10 cellular contexts compared by ENCODE assay signal in genomic region chr22:50673231-50674126, GRCh38. TPM values are rescaled to one million over a fixed set of nuclear protein-coding genes. Genes with fewer than 3 reads are reported as not detected.
DNase-seq lines count a peak whose midpoint lies in the region; ATAC-seq, FAIRE-seq and TF ChIP-seq lines count a peak whose summit lies in the region.
"Had no signal": no experiment of that assay in that cellular context is flagged by ENCODE, and none has a peak within 500 bp of the region (broad histone marks: within the 10 kb centered on the region; RNA-seq: fewer than 3 reads in every experiment).

No MANE protein-coding gene starts in this region.

- H3K4me1 Mint-ChIP-seq in CD8-positive, alpha-beta memory T cell: peaks cover 9 to 25% (median 12%) of the 10 kb centered on the region in 3 donors

- H3K27ac ChIP-seq in CD8-positive, alpha-beta memory T cell (ENCODE audit: low read depth, low read length): no peak overlapping the region
- H3K27ac ChIP-seq in Peyer's patch (peak overlapping the region in 3 of 4 donors; percentile 13 to 57 (median 52)), trophoblast cell (ENCODE audit: low read depth, low read length) (no peak overlapping the region), Karpas-422 (ENCODE audit: low read length) (no peak overlapping the region)

- no peaks in the 10 kb centered on the region for H3K36me3 ChIP-seq in CD8-positive, alpha-beta memory T cell (ENCODE audit: insufficient read depth, low read length)
- H3K36me3 ChIP-seq in Peyer's patch (no peaks in the 10 kb centered on the region), trophoblast cell (ENCODE audit: control insufficient read depth in 1 of 2, insufficient read depth in 2 of 2, low read length in 2 of 2) (no peaks in the 10 kb centered on the region), Karpas-422 (ENCODE audit: insufficient read depth, low read length) (no peaks in the 10 kb centered on the region)

- H3K9ac ChIP-seq in trophoblast cell (ENCODE audit: low read length): no peak overlapping the region
- H3K9ac ChIP-seq in Karpas-422 (ENCODE audit: low read length): no peak overlapping the region

- H3K18ac ChIP-seq in trophoblast cell (ENCODE audit: low read length): no peak overlapping the region

- no peak overlapping the region for H3K4ac ChIP-seq in trophoblast cell (ENCODE audit: low read depth, low read length)

- H3K9me3 Mint-ChIP-seq in CD8-positive, alpha-beta memory T cell: no peaks in the 10 kb centered on the region

- H3K27me3 Mint-ChIP-seq in CD8-positive, alpha-beta memory T cell: peaks cover 27 to 47% of the 10 kb centered on the region in 2 donors

- H3K27ac Mint-ChIP-seq in CD8-positive, alpha-beta memory T cell: peak overlapping the region in 1 of 8 donors; percentile 74

- no peaks in the 10 kb centered on the region for H3K79me1 ChIP-seq in trophoblast cell (ENCODE audit: low read length)

- H2BK12ac ChIP-seq in trophoblast cell (ENCODE audit: low read length): no peak overlapping the region

- peaks cover 11% of the 10 kb centered on the region for H3K4me1 ChIP-seq in CD8-positive, alpha-beta memory T cell (ENCODE audit: insufficient read depth, low read length)
- peaks cover 0 to 18% (median 7%) of the 10 kb centered on the region in 4 donors for H3K4me1 ChIP-seq in Peyer's patch
- H3K4me1 ChIP-seq in trophoblast cell (ENCODE audit: control insufficient read depth in 1 of 2, insufficient read depth in 2 of 2, low read length in 2 of 2): peaks cover 3 to 7% of the 10 kb centered on the region in 2 experiments
- H3K4me1 ChIP-seq in Karpas-422 (ENCODE audit: low read length): no peaks in the 10 kb centered on the region

- H2BK5ac ChIP-seq in trophoblast cell (ENCODE audit: low read depth, low read length, poor library complexity): no peak overlapping the region

- H4K91ac ChIP-seq in trophoblast cell (ENCODE audit: low read depth, low read length): no peak overlapping the region

- no CpG with 5 or more reads among the region's 68 CpGs for WGBS in trophoblast cell (ENCODE audit: extremely low coverage, insufficient coverage, insufficient read length)

- no peaks in the 10 kb centered on the region for H4K20me1 ChIP-seq in Karpas-422 (ENCODE audit: insufficient read depth, low read depth, low read length)

- no peak overlapping the region for H3K4me3 ChIP-seq in CD8-positive, alpha-beta memory T cell (ENCODE audit: low read length)
- H3K4me3 ChIP-seq in Peyer's patch (peak overlapping the region; percentile 15 to 54 (median 47)), trophoblast cell (ENCODE audit: low read depth, low read length) (no peak overlapping the region), Karpas-422 (ENCODE audit: low read length) (no peak overlapping the region)

- no peak overlapping the region for H4K8ac ChIP-seq in trophoblast cell (ENCODE audit: low read depth, low read length)

- no peak overlapping the region for H2AK5ac ChIP-seq in trophoblast cell (ENCODE audit: low read length)

- H3K9me2 ChIP-seq in Karpas-422 (replicated peaks; ENCODE audit: insufficient read depth, low read length): no peaks in the 10 kb centered on the region

- no peak overlapping the region for H3K14ac ChIP-seq in trophoblast cell (ENCODE audit: low read length)

- H3K9me3 ChIP-seq in CD8-positive, alpha-beta memory T cell (ENCODE audit: low read length): no peaks in the 10 kb centered on the region
- H3K9me3 ChIP-seq in Peyer's patch: no peaks in the 10 kb centered on the region
- H3K9me3 ChIP-seq in trophoblast cell (ENCODE audit: insufficient read depth, low read depth, low read length): peaks cover 21% of the 10 kb centered on the region
- H3K9me3 ChIP-seq in Karpas-422 (ENCODE audit: low read length): peaks cover 2% of the 10 kb centered on the region; the same call in 1 of the 2 replicates

- no peak for TF ChIP-seq CTCF in Peyer's patch (IDR thresholded peaks at IDR 0.05)

- no peak overlapping the region for H4K12ac ChIP-seq in trophoblast cell (ENCODE audit: low read depth, low read length)

- no peak for TF ChIP-seq POLR2A in Peyer's patch (IDR thresholded peaks at IDR 0.05)

- H2BK120ac ChIP-seq in trophoblast cell (ENCODE audit: insufficient read depth, low read length, poor library complexity): no peak overlapping the region

- H3K4me2 ChIP-seq in trophoblast cell (ENCODE audit: low read length) (peak overlapping the region; percentile 45), Karpas-422 (ENCODE audit: low read depth, low read length, poor library complexity, severe bottlenecking) (no peak overlapping the region)

- DNase-seq in CD8-positive, alpha-beta memory T cell: peak in 1 of 5 donors; percentile 42
- peak in 2 of 3 donors; percentile 41 to 43 for DNase-seq in Peyer's patch
- DNase-seq in frontal cortex (ENCODE audit: low spot score in 2 of 2): peak; percentile 47 to 58
- DNase-seq in trophoblast cell: no peak
- DNase-seq in DMS153 (lab: John Stamatoyannopoulos, UW): no peak
- DNase-seq in Karpas-422: no peak
- no peak for DNase-seq in NCI-H524 (lab: John Stamatoyannopoulos, UW)
- DNase-seq: NCI-H1092 treated with DMSO at 0.1 percent for 48 hours had no signal

- peaks cover 23% of the 10 kb centered on the region for H3K27me3 ChIP-seq in CD8-positive, alpha-beta memory T cell (ENCODE audit: insufficient read depth, low read length, poor library complexity, severe bottlenecking)
- peaks cover 0 to 20% of the 10 kb centered on the region in 2 donors for H3K27me3 ChIP-seq in Peyer's patch
- peaks cover 20% of the 10 kb centered on the region for H3K27me3 ChIP-seq in trophoblast cell (ENCODE audit: insufficient read depth, low read length)
- H3K27me3 ChIP-seq in Karpas-422 (ENCODE audit: low read length): no peaks in the 10 kb centered on the region

- FAIRE-seq in frontal cortex (lab: Jason Lieb, UNC): no peak
- FAIRE-seq: GM18507 had no signal

- POLR2A ChIA-PET in CD8-positive, alpha-beta memory T cell (lab: Charles Lee): interaction anchor here (0.6 to 1.0 kb wide), 2 partner anchors 25 to 146 kb away, joined by 3 to 4 read pairs; no protein-coding TSS in a partner anchor

- no peak for ATAC-seq in HG03135 (IDR thresholded peaks at IDR 0.05; ENCODE audit: unreplicated experiment)

- no peak overlapping the region for H3K23ac ChIP-seq in trophoblast cell (ENCODE audit: low read length)

- peak overlapping the region in 6 of 7 donors; percentile 49 to 79 (median 64) for H3K4me3 Mint-ChIP-seq in CD8-positive, alpha-beta memory T cell

- no peaks in the 10 kb centered on the region for H3K79me2 ChIP-seq in trophoblast cell (ENCODE audit: control insufficient read depth, insufficient read depth, low read length, poor library complexity)
- no peaks in the 10 kb centered on the region for H3K79me2 ChIP-seq in Karpas-422 (ENCODE audit: low read length)

- CTCF ChIA-PET in CD8-positive, alpha-beta memory T cell (lab: Charles Lee): no interaction called here

- H2AFZ ChIP-seq in trophoblast cell (ENCODE audit: insufficient read depth, low read length, poor library complexity) (no peak overlapping the region), Karpas-422 (ENCODE audit: low read length) (no peak overlapping the region)

- no peaks in the 10 kb centered on the region for H3K36me3 Mint-ChIP-seq in CD8-positive, alpha-beta memory T cell

RNA-seq across cellular contexts. Expression of gene SHANK3, which starts 0.9 kb away (rescaled TPM):
- total RNA-seq in CD8-positive, alpha-beta memory T cell: under 1 TPM; 0.07 TPM
- polyA plus RNA-seq in CD8-positive, alpha-beta memory T cell: not detected
- total RNA-seq in Peyer's patch (10 to 100 TPM in 2 of 4 donors, 1 to 10 TPM in 2; 2.8 to 36.3 (median 10.8) TPM), frontal cortex (4.1 TPM)
- polyA plus RNA-seq in trophoblast cell (2013): 1.3 and 1.4 TPM in 2 replicates
- total RNA-seq in Karpas-422 (2014; rRNA removed; shearing (Covaris generic); ENCODE audit: low replicate concordance): 0.04 TPM in 1 of 2 replicates, not detected in the other

RNA-seq across cellular contexts. Expression of gene ARSA, which starts 45.5 kb away (rescaled TPM):
- total RNA-seq in CD8-positive, alpha-beta memory T cell: 10 to 100 TPM; 23.6 to 25.3 TPM
- polyA plus RNA-seq in CD8-positive, alpha-beta memory T cell: 10.6 TPM
- total RNA-seq in Peyer's patch (100 to 1,000 TPM in 3 of 4 donors, 10 to 100 TPM in 1; 84.2 to 130 (median 124) TPM), frontal cortex (4.5 TPM)
- polyA plus RNA-seq in trophoblast cell (2013): 17.7 and 18.7 TPM in 2 replicates
- total RNA-seq in Karpas-422 (2014; rRNA removed; shearing (Covaris generic); ENCODE audit: low replicate concordance): 24.3 and 41.1 TPM in 2 replicates

Comparison
In these comparisons a context has a peak if more than half of its experiments do, and no peak if none do; other contexts are left out.
1. DNase-seq: peak in Peyer's patch (2 of 3) and frontal cortex (2 of 2); none in trophoblast cell (0 of 2), DMS153 (single experiment), Karpas-422 (single experiment) and NCI-H524 (0 of 2).
2. H3K27ac ChIP-seq: peak in Peyer's patch (3 of 4); none in CD8-positive, alpha-beta memory T cell (single experiment), trophoblast cell (single experiment) and Karpas-422 (single experiment).
3. H3K4me3 ChIP-seq: peak in Peyer's patch (4 of 4); none in CD8-positive, alpha-beta memory T cell (single experiment), trophoblast cell (single experiment) and Karpas-422 (single experiment).